ENCODE assay signal across 1 cellular context in the genomic region with DNA sequence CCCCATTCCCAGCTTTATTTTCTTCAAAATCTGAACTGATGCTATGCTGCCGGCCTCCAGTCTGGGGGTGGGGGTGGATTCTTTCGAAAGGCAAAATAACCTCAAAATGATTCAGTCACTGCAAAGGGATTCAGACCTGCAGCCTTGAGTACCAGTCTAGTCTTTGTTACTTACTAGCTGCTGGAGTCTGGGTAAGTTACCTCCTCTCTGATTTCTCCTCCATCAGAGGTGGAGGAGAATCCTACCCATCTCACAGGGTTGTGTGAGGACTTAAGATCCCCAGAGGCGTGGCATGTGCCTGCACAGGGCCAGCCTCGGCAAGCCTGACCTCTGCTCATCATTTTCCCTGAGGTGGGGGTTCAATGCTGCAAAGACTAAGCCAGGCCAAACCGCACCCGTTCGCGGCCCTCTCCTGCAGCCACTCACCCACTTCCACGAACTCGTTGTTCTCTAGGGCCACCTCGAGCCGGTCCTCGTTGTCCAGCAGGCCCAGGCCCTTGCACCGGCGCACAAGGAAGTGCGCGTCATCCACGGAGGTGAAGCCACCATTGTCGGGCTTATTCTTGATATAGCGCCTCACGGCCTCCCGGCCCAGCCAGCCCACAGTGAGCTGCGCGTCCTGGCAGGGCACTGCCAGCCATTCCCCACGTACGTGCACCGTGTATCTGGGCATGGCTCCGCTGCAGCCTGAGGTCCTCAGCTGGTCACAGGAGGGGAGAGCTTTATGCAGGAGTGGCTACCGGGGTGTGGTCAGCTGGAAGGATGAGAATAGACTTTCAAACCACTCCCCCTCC.
TF ChIP-seq lines count a peak whose summit lies in the region.

No MANE protein-coding gene starts in this region.

TF ChIP-seq in H1, 55 proteins besides CTCF, POLR2A, EP300 and RAD21:
- TF ChIP-seq KDM1A (IDR thresholded peaks at IDR 0.05; ENCODE audit: borderline replicate concordance, low read length) (no peak), CREB1 (IDR thresholded peaks at IDR 0.05) (no peak), NRF1 (IDR thresholded peaks at IDR 0.05; ENCODE audit: low read depth, low read length) (no peak), MAFK (IDR thresholded peaks at IDR 0.05; ENCODE audit: low read depth, low read length) (no peak), JUN (IDR thresholded peaks at IDR 0.05; ENCODE audit: low read depth, low read length) (no peak)
